In genomic region chr3:12962292-12962691, GRCh38 we compare ENCODE assay signal across 20 cellular contexts.
DNase-seq lines count a peak whose midpoint lies in the region; ATAC-seq, FAIRE-seq and TF ChIP-seq lines count a peak whose summit lies in the region.
"Had no signal": no experiment of that assay in that cellular context is flagged by ENCODE, and none has a peak within 500 bp of the region (broad histone marks: within the 10 kb centered on the region; RNA-seq: fewer than 3 reads in every experiment).

No MANE protein-coding gene starts in this region.

- H3K27me3 Mint-ChIP-seq in activated T-helper 17 cell treated with anti-CD3 and anti-CD28 coated beads, Interleukin-2, amount 50 U/mL, for 72 hours = no peaks in the 10 kb centered on the region
- no peaks in the 10 kb centered on the region for H3K27me3 Mint-ChIP-seq in memory B cell

- no peak for TF ChIP-seq RAD21 in liver (IDR thresholded peaks at IDR 0.05)
- no peak for TF ChIP-seq RAD21 in HepG2 (CRISPR knock-in tag; IDR thresholded peaks at IDR 0.05)

- H3K4me3 ChIP-seq in liver (ENCODE audit: low read depth in 1 of 3, low read length in 3 of 3) (no peak overlapping the region), HepG2 (replicated peaks in 1 of 3; ENCODE audit: insufficient read depth in 1 of 3, low read depth in 2 of 3, low read length in 3 of 3) (no peak overlapping the region)
- H3K4me3 ChIP-seq: GM23338, K562, SJSA1 had no signal

- TF ChIP-seq CTCF in liver (IDR thresholded peaks at IDR 0.05; ENCODE audit: low read depth, low read length, missing input control) (no peak), HepG2 (CRISPR knock-in tag; IDR thresholded peaks at IDR 0.05) (no peak)

- H3K9me3 ChIP-seq in liver (ENCODE audit: control insufficient read depth in 4 of 4, low read length in 3 of 4) (no peaks in the 10 kb centered on the region), HepG2 (ENCODE audit: low read length) (no peaks in the 10 kb centered on the region)
- H3K9me3 ChIP-seq: SJSA1 had no signal

- H3K9ac ChIP-seq in liver (ENCODE audit: low read depth in 1 of 2, low read length in 2 of 2) (no peak overlapping the region), HepG2 (ENCODE audit: insufficient read depth, low read depth, low read length) (no peak overlapping the region)

- H3K36me3 ChIP-seq in liver (ENCODE audit: control insufficient read depth in 4 of 4, insufficient read depth in 3 of 4, low read depth in 1 of 4, low read length in 3 of 4) = no peaks in the 10 kb centered on the region
- peaks cover 12 to 34% of the 10 kb centered on the region in 2 experiments; a peak in 4 of 5 replicates for H3K36me3 ChIP-seq in HepG2 (replicated peaks in 1 of 2; ENCODE audit: control insufficient read depth in 1 of 2, insufficient read depth in 2 of 2, low read length in 2 of 2)

- TF ChIP-seq EP300 in HepG2 (IDR thresholded peaks at IDR 0.05; ENCODE audit: low read depth in 2 of 2, low read length in 2 of 2) = no peak
- TF ChIP-seq EP300 in HepG2 (CRISPR knock-in tag; IDR thresholded peaks at IDR 0.05; ENCODE audit: borderline replicate concordance) = no peak

- peaks cover 67% of the 10 kb centered on the region for H4K20me1 ChIP-seq in HepG2 (ENCODE audit: insufficient read depth, low read length)

- H2AFZ ChIP-seq in HepG2 (ENCODE audit: low read length) = no peak overlapping the region
- H2AFZ ChIP-seq: GM23338 had no signal

- WGBS in liver = 52% methylated on average over 3 of the region's 3 CpGs
- 100% methylated on average over 3 of the region's 3 CpGs for WGBS in HepG2 (ENCODE audit: low lambda C conversion rate)

- peaks cover 8% of the 10 kb centered on the region for H3K36me3 Mint-ChIP-seq in activated T-helper 17 cell treated with anti-CD3 and anti-CD28 coated beads, Interleukin-2, amount 50 U/mL, for 72 hours (ENCODE audit: low read depth)
- H3K36me3 Mint-ChIP-seq in memory B cell = peaks cover 6% of the 10 kb centered on the region

- H3K27me3 ChIP-seq in liver (ENCODE audit: control insufficient read depth in 4 of 4, insufficient read depth in 4 of 4, low read length in 3 of 4) = no peaks in the 10 kb centered on the region
- peaks cover 0 to 3% of the 10 kb centered on the region in 2 experiments; a peak in 1 of 5 replicates for H3K27me3 ChIP-seq in HepG2 (ENCODE audit: control insufficient read depth in 1 of 2, insufficient read depth in 2 of 2, low read length in 2 of 2)
- H3K27me3 ChIP-seq: SJSA1 had no signal

- ATAC-seq in HepG2 (no peak), memory B cell (ENCODE audit: low read depth) (no peak), GM21786 (IDR thresholded peaks at IDR 0.05; ENCODE audit: unreplicated experiment) (no peak), HG02642 (IDR thresholded peaks at IDR 0.05; ENCODE audit: poor library complexity, unreplicated experiment) (no peak)
- no peak for ATAC-seq in activated T-helper 17 cell treated with anti-CD3 and anti-CD28 coated beads, Interleukin-2, amount 50 U/mL, for 72 hours (replicated peaks)
- ATAC-seq: GM23338, K562, left colon had no signal

- H3K27ac Mint-ChIP-seq in activated T-helper 17 cell treated with anti-CD3 and anti-CD28 coated beads, Interleukin-2, amount 50 U/mL, for 72 hours = peak overlapping the region; percentile 88
- peak overlapping the region; percentile 56 for H3K27ac Mint-ChIP-seq in memory B cell
- H3K27ac Mint-ChIP-seq: GM23338 had no signal

- CTCF ChIA-PET in HepG2 (lab: Yijun Ruan, JAX; ENCODE audit: low intra/inter-chr PET ratio, low total read pairs) = no interaction called here

- H3K9me3 Mint-ChIP-seq in activated T-helper 17 cell treated with anti-CD3 and anti-CD28 coated beads, Interleukin-2, amount 50 U/mL, for 72 hours = no peaks in the 10 kb centered on the region
- no peaks in the 10 kb centered on the region for H3K9me3 Mint-ChIP-seq in memory B cell
- H3K9me3 Mint-ChIP-seq: GM23338 had no signal

- H3K79me2 ChIP-seq in HepG2 (ENCODE audit: insufficient read depth, low read length) = peaks cover 93% of the 10 kb centered on the region

- peaks cover 70% of the 10 kb centered on the region for H3K4me1 Mint-ChIP-seq in activated T-helper 17 cell treated with anti-CD3 and anti-CD28 coated beads, Interleukin-2, amount 50 U/mL, for 72 hours
- H3K4me1 Mint-ChIP-seq in memory B cell = peaks cover 77% of the 10 kb centered on the region

- peak overlapping the region; percentile 67 for H3K4me3 Mint-ChIP-seq in activated T-helper 17 cell treated with anti-CD3 and anti-CD28 coated beads, Interleukin-2, amount 50 U/mL, for 72 hours
- no peak overlapping the region for H3K4me3 Mint-ChIP-seq in memory B cell
- H3K4me3 Mint-ChIP-seq: GM23338 had no signal

- in situ Hi-C loops in HepG2 (cut with HindIII; ENCODE audit: extremely low pct_ligation_motif_present, low pct_unique_long_range_greater_than_20kb) = no loop called here

- no peak for FAIRE-seq in HepG2 (lab: Jason Lieb, UNC)
- FAIRE-seq: GM12892 had no signal

- no peak overlapping the region for H3K4me2 ChIP-seq in HepG2 (ENCODE audit: low read depth, low read length)
- H3K4me2 ChIP-seq: GM23338 had no signal

- H3K27ac ChIP-seq in liver (ENCODE audit: low read depth in 1 of 2, low read length in 2 of 2) (peak overlapping the region; percentile 38 to 39), HepG2 (ENCODE audit: extremely low read length, insufficient read depth, low read length) (no peak overlapping the region)
- H3K27ac ChIP-seq: SJSA1 had no signal

- no peak for TF ChIP-seq POLR2A in HepG2 (IDR thresholded peaks at IDR 0.05; ENCODE audit: insufficient read depth in 1 of 2, low read depth in 2 of 2, low read length in 2 of 2)

- BruUV-seq in HepG2 (replicated peaks; lab: Mats Ljungman, UMichigan) = no TSS peak

- H3K4me1 ChIP-seq in liver (ENCODE audit: control insufficient read depth in 4 of 4, insufficient read depth in 4 of 4, low read length in 3 of 4) (peaks cover 40 to 97% (median 93%) of the 10 kb centered on the region in 4 donors), HepG2 (ENCODE audit: insufficient read depth, low read length) (peaks cover 67% of the 10 kb centered on the region)
- H3K4me1 ChIP-seq: SJSA1 had no signal

- POLR2A ChIA-PET in HepG2 (lab: Yijun Ruan, JAX) = no interaction called here

- DNase-seq in HepG2 (ENCODE audit: low spot score) (no peak), memory B cell (ENCODE audit: low spot score in 2 of 2) (no peak), GOT3 (lab: John Stamatoyannopoulos, UW) (no peak)
- DNase-seq: activated CD4-positive, alpha-beta T cell treated with anti-CD3 and anti-CD28 coated beads for 1 hour; activated CD8-positive, alpha-beta memory T cell treated with anti-CD3 and anti-CD28 coated beads, Interleukin-2, amount 50 U/mL, for 4 hours; AML-193; GDM1; left colon; NCI-H2029 treated with DMSO at 0.1 percent for 48 hours; NCI-H526; stimulated activated CD4-positive, alpha-beta T cell treated with anti-CD3 and anti-CD28 coated beads, Interleukin-2, amount 100 ng/mL, for 48 hours; T-helper 9 cell had no signal

- intact Hi-C loops in HepG2 (cut with micrococcal nuclease; ENCODE audit: unreplicated experiment) = no loop called here

TF ChIP-seq in liver, 16 proteins besides CTCF, POLR2A, EP300 and RAD21:
- TF ChIP-seq HNF4A (conservative IDR thresholded peaks at IDR 0.05) (peak in 1 of 2 donors; percentile 32), MAX (IDR thresholded peaks at IDR 0.05) (no peak), FOXA1 (IDR thresholded peaks at IDR 0.05) (no peak), ZBTB33 (IDR thresholded peaks at IDR 0.05) (no peak), HNF4G (IDR thresholded peaks at IDR 0.05) (no peak), EGR1 (IDR thresholded peaks at IDR 0.05; ENCODE audit: low read depth in 2 of 2) (no peak), FOXA2 (IDR thresholded peaks at IDR 0.05) (no peak)

TF ChIP-seq in HepG2, 621 proteins besides CTCF, POLR2A, EP300 and RAD21 (continues in another document):
- no peak for TF ChIP-seq MTA3 (CRISPR knock-in tag; IDR thresholded peaks at IDR 0.05)
- no peak for TF ChIP-seq ISX (CRISPR knock-in tag; conservative IDR thresholded peaks at IDR 0.05)
- no peak for TF ChIP-seq ZNF326 (CRISPR knock-in tag; IDR thresholded peaks at IDR 0.05; ENCODE audit: borderline replicate concordance)
- TF ChIP-seq DBP (CRISPR knock-in tag; IDR thresholded peaks at IDR 0.05; ENCODE audit: not compliant biosample characterization) = no peak
- no peak for TF ChIP-seq ONECUT2 (CRISPR knock-in tag; IDR thresholded peaks at IDR 0.05)
- no peak for TF ChIP-seq NR3C1 (CRISPR knock-in tag; IDR thresholded peaks at IDR 0.05)
- no peak for TF ChIP-seq HDAC1 (CRISPR knock-in tag; IDR thresholded peaks at IDR 0.05)
- no peak for TF ChIP-seq ZNF580 (CRISPR knock-in tag; IDR thresholded peaks at IDR 0.05; ENCODE audit: borderline replicate concordance, low read depth)
- TF ChIP-seq GRHL1 (CRISPR knock-in tag; conservative IDR thresholded peaks at IDR 0.05) = no peak
